13 cellular contexts compared by ENCODE assay signal in genomic region chr1:212611000-212611636, GRCh38. TPM values are rescaled to one million over a fixed set of nuclear protein-coding genes. Genes with fewer than 3 reads are reported as not detected.
DNase-seq lines count a peak whose midpoint lies in the region; ATAC-seq, FAIRE-seq and TF ChIP-seq lines count a peak whose summit lies in the region.
"Had no signal": no experiment of that assay in that cellular context is flagged by ENCODE, and none has a peak within 500 bp of the region (broad histone marks: within the 10 kb centered on the region; RNA-seq: fewer than 3 reads in every experiment).

No MANE protein-coding gene starts in this region.

- H3K9me2 ChIP-seq in HCT116 (ENCODE audit: insufficient read depth) = no peaks in the 10 kb centered on the region

- H3K9ac ChIP-seq in BLaER1 (no peak overlapping the region), HCT116 (ENCODE audit: low read length) (no peak overlapping the region), keratinocyte (ENCODE audit: control insufficient read depth, extremely low read depth, insufficient read depth, low read length) (no peak overlapping the region)

- dilution Hi-C loops in keratinocyte (cut with MboI; ENCODE audit: extremely low pct_ligation_motif_present, low sequenced_read_pairs) = no loop called here

- TF ChIP-seq CTCF in HCT116 (IDR thresholded peaks at IDR 0.05 in 2 of 3, conservative IDR thresholded peaks at IDR 0.05 in 1 of 3; ENCODE audit: borderline replicate concordance in 1 of 3, insufficient read depth in 1 of 3, low read depth in 2 of 3, low read length in 2 of 3) = no peak
- TF ChIP-seq CTCF in keratinocyte (optimal IDR thresholded peaks at IDR 0.05 in 1 of 3, IDR thresholded peaks at IDR 0.05 in 1 of 3, conservative IDR thresholded peaks at IDR 0.05 in 1 of 3; ENCODE audit: extremely low read depth in 1 of 3, insufficient read depth in 2 of 3, low read length in 3 of 3) = no peak

- H2AFZ ChIP-seq in HCT116 (ENCODE audit: low read depth, low read length, poor library complexity, severe bottlenecking) (no peak overlapping the region), keratinocyte (ENCODE audit: control insufficient read depth, low read length) (no peak overlapping the region)

- H3K9me3 ChIP-seq in BLaER1 = no peaks in the 10 kb centered on the region
- no peaks in the 10 kb centered on the region for H3K9me3 ChIP-seq in HCT116 (ENCODE audit: control insufficient read depth in 1 of 2, insufficient read depth in 1 of 2, low read depth in 1 of 2, low read length in 2 of 2)
- no peaks in the 10 kb centered on the region for H3K9me3 ChIP-seq in keratinocyte (ENCODE audit: control insufficient read depth, low read depth, low read length)
- H3K9me3 ChIP-seq: mucosa of descending colon, spleen had no signal

- no peaks in the 10 kb centered on the region for H3K9me3 Mint-ChIP-seq in activated T-helper 17 cell treated with anti-CD3 and anti-CD28 coated beads, Interleukin-2, amount 50 U/mL, for 72 hours

- CTCF ChIA-PET in HCT116 (lab: Charles Lee) = interaction anchor here (1.8 kb wide), 1 partner anchor 134 kb away, joined by 7 read pairs; no protein-coding TSS in a partner anchor

- no peak for TF ChIP-seq RAD21 in HCT116 (IDR thresholded peaks at IDR 0.05; ENCODE audit: low read depth)

- TF ChIP-seq POLR2A in HCT116 (IDR thresholded peaks at IDR 0.05; ENCODE audit: borderline replicate concordance, extremely low read depth, insufficient read depth, insufficient read length) = no peak

- intact Hi-C loops in HCT116 (cut with micrococcal nuclease) = no loop called here
- intact Hi-C loops in posterior cingulate gyrus (cut with DNase I) = no loop called here
- intact Hi-C loops in posterior vena cava (cut with DNase I) = loop anchor here in 1 of 2 donors (5.0 kb wide), 1 partner anchor 134 kb away; no protein-coding TSS in a partner anchor

- H3K4me1 ChIP-seq in BLaER1 = peaks cover 30% of the 10 kb centered on the region
- H3K4me1 ChIP-seq in HCT116 (ENCODE audit: control insufficient read depth in 1 of 2, insufficient read depth in 2 of 2, low read length in 2 of 2) = peaks cover 11 to 45% of the 10 kb centered on the region in 2 experiments; a peak in 3 of 4 replicates
- H3K4me1 ChIP-seq in keratinocyte (ENCODE audit: control insufficient read depth, extremely low read depth, insufficient read depth, low read length) = peaks cover 16% of the 10 kb centered on the region

- H3K27me3 ChIP-seq in BLaER1 (peaks cover 27% of the 10 kb centered on the region), HCT116 (ENCODE audit: insufficient read depth, low read length) (peaks cover 14% of the 10 kb centered on the region; the same call in 1 of the 2 replicates), keratinocyte (ENCODE audit: control insufficient read depth, extremely low read depth, insufficient read depth, low read length) (peaks cover 11% of the 10 kb centered on the region)

- H3K79me2 ChIP-seq in HCT116 (ENCODE audit: insufficient read depth, low read length) (peaks cover 60% of the 10 kb centered on the region), keratinocyte (ENCODE audit: control insufficient read depth, insufficient read depth, low read length) (no peaks in the 10 kb centered on the region)

- DNase-seq in HCT116 (ENCODE audit: low read depth, low spot score) (no peak), keratinocyte (ENCODE audit: low read depth, low spot score) (no peak), posterior cingulate gyrus (no peak), posterior vena cava (ENCODE audit: low spot score) (no peak)
- DNase-seq: DMS79, mucosa of descending colon, NCI-H1105, SIG-M5, spleen had no signal

- H3K4me3 ChIP-seq in BLaER1 (no peak overlapping the region), HCT116 (replicated peaks in 1 of 2; ENCODE audit: low read depth in 1 of 2, low read length in 2 of 2) (no peak overlapping the region), keratinocyte (ENCODE audit: control insufficient read depth in 2 of 3, extremely low read depth in 1 of 3, insufficient read depth in 2 of 3, low read depth in 1 of 3, low read length in 3 of 3) (peak overlapping the region in 1 of 3 experiments; percentile 21)
- H3K4me3 ChIP-seq: mucosa of descending colon had no signal

- no peak for ATAC-seq in HCT116
- no peak for ATAC-seq in activated T-helper 17 cell treated with anti-CD3 and anti-CD28 coated beads, Interleukin-2, amount 50 U/mL, for 72 hours (replicated peaks)
- no peak for ATAC-seq in HG02981 (IDR thresholded peaks at IDR 0.05; ENCODE audit: unreplicated experiment)
- ATAC-seq in GM21737 (IDR thresholded peaks at IDR 0.05; ENCODE audit: unreplicated experiment) = no peak
- ATAC-seq: mucosa of descending colon had no signal

- H3K9me1 ChIP-seq in keratinocyte (ENCODE audit: control insufficient read depth, extremely low read depth, insufficient read depth, low read length) = no peaks in the 10 kb centered on the region

- peaks cover 15% of the 10 kb centered on the region for H3K36me3 ChIP-seq in BLaER1
- H3K36me3 ChIP-seq in HCT116 (ENCODE audit: control insufficient read depth in 1 of 2, insufficient read depth in 2 of 2, low read length in 2 of 2) = peaks cover 8 to 14% of the 10 kb centered on the region in 2 experiments; a peak in 1 of 4 replicates
- no peaks in the 10 kb centered on the region for H3K36me3 ChIP-seq in keratinocyte (ENCODE audit: control insufficient read depth in 2 of 2, extremely low read depth in 1 of 2, insufficient read depth in 2 of 2, low read length in 2 of 2)

- H3K4me2 ChIP-seq in BLaER1 (peak overlapping the region; percentile 97), HCT116 (ENCODE audit: low read length) (peak overlapping the region; percentile 97), keratinocyte (ENCODE audit: control insufficient read depth, extremely low read depth, insufficient read depth, low read depth, low read length) (peak overlapping the region; percentile 82)

- H4K20me1 ChIP-seq in BLaER1 (peaks cover 72% of the 10 kb centered on the region), HCT116 (ENCODE audit: insufficient read depth) (no peaks in the 10 kb centered on the region; the same call in 1 of the 2 replicates), keratinocyte (ENCODE audit: control insufficient read depth, extremely low read depth, insufficient read depth, low read length) (peaks cover 5% of the 10 kb centered on the region)

- peaks cover 12% of the 10 kb centered on the region for H3K27me3 Mint-ChIP-seq in activated T-helper 17 cell treated with anti-CD3 and anti-CD28 coated beads, Interleukin-2, amount 50 U/mL, for 72 hours

- peak; percentile 52 for FAIRE-seq in keratinocyte (lab: Jason Lieb, UNC)

- H3K27ac Mint-ChIP-seq in activated T-helper 17 cell treated with anti-CD3 and anti-CD28 coated beads, Interleukin-2, amount 50 U/mL, for 72 hours = peak overlapping the region; percentile 75

- H3K27ac ChIP-seq in BLaER1 (no peak overlapping the region), HCT116 (ENCODE audit: low read depth, low read length) (no peak overlapping the region), keratinocyte (ENCODE audit: control insufficient read depth, insufficient read depth, low read length) (no peak overlapping the region)
- H3K27ac ChIP-seq: spleen had no signal

- peaks cover 42% of the 10 kb centered on the region for H3K4me1 Mint-ChIP-seq in activated T-helper 17 cell treated with anti-CD3 and anti-CD28 coated beads, Interleukin-2, amount 50 U/mL, for 72 hours

- peak overlapping the region; percentile 93 for H3K4me3 Mint-ChIP-seq in activated T-helper 17 cell treated with anti-CD3 and anti-CD28 coated beads, Interleukin-2, amount 50 U/mL, for 72 hours

- BruUV-seq in HCT116 (replicated peaks; lab: Mats Ljungman, UMichigan) = no TSS peak

- RAD21 ChIA-PET in HCT116 (lab: Charles Lee; ENCODE audit: low non-redundant PET in 1 of 2, low total read pairs in 2 of 2, uncharacterized antibody in 2 of 2, unreplicated experiment in 2 of 2) = no interaction called here

- POLR2A ChIA-PET in HCT116 (lab: Charles Lee) = interaction anchor here (1.2 kb wide), 1 partner anchor 9 kb away, joined by 3 read pairs; no protein-coding TSS in a partner anchor

- peaks cover 75% of the 10 kb centered on the region for H3K36me3 Mint-ChIP-seq in activated T-helper 17 cell treated with anti-CD3 and anti-CD28 coated beads, Interleukin-2, amount 50 U/mL, for 72 hours (ENCODE audit: low read depth)

TF ChIP-seq in HCT116, 20 proteins besides CTCF, POLR2A, EP300 and RAD21 (continues in another document):
- TF ChIP-seq POLR2AphosphoS5 (IDR thresholded peaks at IDR 0.05; ENCODE audit: low read depth, low read length) (no peak), CBX3 (IDR thresholded peaks at IDR 0.05; ENCODE audit: low read depth) (no peak), FOSL1 (IDR thresholded peaks at IDR 0.05; ENCODE audit: low read depth) (no peak), TCF7L2 (IDR thresholded peaks at IDR 0.05; ENCODE audit: borderline replicate concordance, extremely low read depth, insufficient read depth, insufficient read length) (no peak), ATF3 (IDR thresholded peaks at IDR 0.05) (no peak), ZNF274 (IDR thresholded peaks at IDR 0.05; ENCODE audit: low read depth, low read length) (no peak)

RNA-seq across cellular contexts. Expression of gene ATF3, which starts 2.6 kb away (rescaled TPM):
- 43.2 TPM for total RNA-seq in HCT116 (2021; ENCODE audit: unreplicated experiment)
- 60.0 and 101 TPM in 2 replicates for polyA plus RNA-seq in HCT116 (2012)
- total RNA-seq in activated T-helper 17 cell treated with anti-CD3 and anti-CD28 coated beads, Interleukin-2, amount 50 U/mL, for 72 hours = 10 to 100 TPM; 26.7 to 35.6 TPM
- 1.6 to 65.7 TPM (median 45.1 TPM) in 3 replicates for polyA plus RNA-seq in keratinocyte
- 308 TPM for polyA plus RNA-seq in keratinocyte (2011; ENCODE audit: low read depth)
- 24.5 and 29.1 TPM in 2 replicates for polyA plus RNA-seq in keratinocyte (2011; cell fraction: cytosol; rRNA removed)
- 320 and 404 TPM in 2 replicates for polyA plus RNA-seq in keratinocyte (2011; cell fraction: nucleus; rRNA removed)
- 1.8 and 213 TPM in 2 replicates for polyA plus RNA-seq in keratinocyte (2012; ENCODE audit: low replicate concordance)
- polyA minus RNA-seq in keratinocyte = 66.5 to 94.4 TPM in 2 of 3 replicates, not detected in the other
- polyA minus RNA-seq in keratinocyte (2011; cell fraction: cytosol; rRNA and poly(A)+ RNA removed) = 14.2 TPM
- 168 and 267 TPM in 2 replicates for polyA minus RNA-seq in keratinocyte (2011; cell fraction: nucleus; rRNA and poly(A)+ RNA removed)
- 100 to 1,000 TPM in 1 of 2 donors, 10 to 100 TPM in 1; 43.4 to 193 TPM for total RNA-seq in posterior vena cava
